ENCODE assay signal across 16 cellular contexts in the genomic region with DNA sequence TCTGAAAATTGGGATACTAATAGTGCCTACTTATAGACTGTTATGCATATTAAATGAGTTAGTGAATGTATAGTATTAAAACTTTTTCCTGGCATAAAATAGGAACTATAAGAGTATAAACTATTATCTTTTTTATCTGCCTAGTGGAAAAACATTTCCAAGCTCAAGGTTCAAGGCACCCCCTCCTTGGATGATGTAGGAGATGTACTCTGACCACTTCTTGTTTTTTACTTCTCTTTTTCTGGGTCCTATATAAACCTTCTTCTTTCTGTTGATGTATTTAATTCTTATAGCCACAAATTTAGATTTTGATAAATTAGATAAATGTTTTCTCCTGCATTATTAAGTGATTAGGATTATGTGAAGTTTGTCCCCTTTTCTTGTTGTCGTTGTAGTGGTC.
A peak's percentile ranks its signal among the peaks of the same experiment; 100 is the strongest.
DNase-seq lines count a peak whose midpoint lies in the region; ATAC-seq and TF ChIP-seq lines count a peak whose summit lies in the region.
"Had no signal": no experiment of that assay in that cellular context is flagged by ENCODE, and none has a peak within 500 bp of the region (broad histone marks: within the 10 kb centered on the region; RNA-seq: fewer than 3 reads in every experiment).

No MANE protein-coding gene starts in this region.

- H3K9me2 ChIP-seq in OCI-LY7 (ENCODE audit: insufficient read depth, low read length) = no peaks in the 10 kb centered on the region; the same call in 1 of the 2 replicates

- intact Hi-C loops in OCI-LY7 (cut with micrococcal nuclease; ENCODE audit: unreplicated experiment) (loop anchor here (10.0 kb wide), 1 partner anchor 355 kb away; no protein-coding TSS in a partner anchor), left ventricle myocardium inferior (cut with micrococcal nuclease) (no loop called here)
- intact Hi-C loops in dendritic cell treated with granulocyte-macrophage colony-stimulating factor and Interleukin-4, amounts not matched to agents 40 ng/mL and 50 ng/mL, for 4 days (cut with micrococcal nuclease) = loop anchor here (5.0 to 10.0 kb wide), 3 partner anchors 38 to 165 kb away; partner anchors contain the start of gene CDKN2B

- CTCF ChIA-PET in OCI-LY7 (lab: Charles Lee; ENCODE audit: unreplicated experiment) = no interaction called here

- H3K79me2 ChIP-seq in OCI-LY7 (ENCODE audit: insufficient read depth, low read depth, low read length) = no peaks in the 10 kb centered on the region

- no peak for ATAC-seq in GM18520 (IDR thresholded peaks at IDR 0.05; ENCODE audit: unreplicated experiment)
- ATAC-seq: esophagus mucosa, T-cell had no signal

- H3K4me3 Mint-ChIP-seq in dendritic cell treated with granulocyte-macrophage colony-stimulating factor and Interleukin-4, amounts not matched to agents 40 ng/mL and 50 ng/mL, for 4 days = no peak overlapping the region
- H3K4me3 Mint-ChIP-seq: T-cell had no signal

- H3K9me3 ChIP-seq in OCI-LY7 (ENCODE audit: low read length) (no peaks in the 10 kb centered on the region; the same call in 1 of the 2 replicates), left ventricle myocardium inferior (replicated peaks) (no peaks in the 10 kb centered on the region)
- H3K9me3 ChIP-seq: colonic mucosa, prostate gland, uterus had no signal

- 0 out of 2 replicates have a peak overlapping the region, but pooled peaks have one; percentile 47 for H3K4me2 ChIP-seq in OCI-LY7 (ENCODE audit: low read length)

- peak overlapping the region; percentile 35 for H3K27ac Mint-ChIP-seq in dendritic cell treated with granulocyte-macrophage colony-stimulating factor and Interleukin-4, amounts not matched to agents 40 ng/mL and 50 ng/mL, for 4 days
- H3K27ac Mint-ChIP-seq: T-cell had no signal

- no peaks in the 10 kb centered on the region for H3K27me3 ChIP-seq in left ventricle myocardium inferior (ENCODE audit: low read depth)
- H3K27me3 ChIP-seq: colonic mucosa, uterus had no signal

- POLR2A ChIA-PET in OCI-LY7 (lab: Charles Lee) = interaction anchor here (0.7 kb wide), 1 partner anchor 49 kb away, joined by 3 read pairs; no protein-coding TSS in a partner anchor

- H3K27ac ChIP-seq in OCI-LY7 (ENCODE audit: low read depth, low read length, poor library complexity, severe bottlenecking) (peak overlapping the region; percentile 61), left ventricle myocardium inferior (replicated peaks) (no peak overlapping the region)
- H3K27ac ChIP-seq: colonic mucosa, prostate gland, uterus had no signal

- no peaks in the 10 kb centered on the region for H3K36me3 Mint-ChIP-seq in dendritic cell treated with granulocyte-macrophage colony-stimulating factor and Interleukin-4, amounts not matched to agents 40 ng/mL and 50 ng/mL, for 4 days (ENCODE audit: low read depth)
- H3K36me3 Mint-ChIP-seq: T-cell had no signal

- TF ChIP-seq CTCF in OCI-LY7 (conservative IDR thresholded peaks at IDR 0.05; ENCODE audit: low read length) (no peak), left ventricle myocardium inferior (IDR thresholded peaks at IDR 0.05; ENCODE audit: borderline replicate concordance) (no peak)

- peaks cover 36% of the 10 kb centered on the region for H3K4me1 Mint-ChIP-seq in dendritic cell treated with granulocyte-macrophage colony-stimulating factor and Interleukin-4, amounts not matched to agents 40 ng/mL and 50 ng/mL, for 4 days (ENCODE audit: low read depth)
- H3K4me1 Mint-ChIP-seq: T-cell had no signal

- peak; percentile 7 for DNase-seq in GDM1 (lab: John Stamatoyannopoulos, UW)
- DNase-seq in OCI-LY7 (ENCODE audit: low spot score) = peak; percentile 19
- peak; percentile 3 for DNase-seq in putamen (ENCODE audit: low spot score)
- no peak for DNase-seq in HCEC 1CT
- no peak for DNase-seq in activated CD4-positive, CD25-positive, alpha-beta regulatory T cell treated with anti-CD3 and anti-CD28 coated beads, Interleukin-2, amount 50 U/mL, for 72 hours
- no peak for DNase-seq in left ventricle myocardium inferior
- DNase-seq: activated CD4-positive, CD25-positive, alpha-beta regulatory T cell; activated effector memory CD4-positive, alpha-beta T cell treated with Interleukin-2 at 50 U/mL for 16 hours; colonic mucosa; NCI-H446; T-cell; uterus had no signal

- H3K27me3 Mint-ChIP-seq in dendritic cell treated with granulocyte-macrophage colony-stimulating factor and Interleukin-4, amounts not matched to agents 40 ng/mL and 50 ng/mL, for 4 days = peaks cover 12% of the 10 kb centered on the region
- H3K27me3 Mint-ChIP-seq: T-cell had no signal

- H3K4me3 ChIP-seq in OCI-LY7 (ENCODE audit: low read depth, low read length, poor library complexity, severe bottlenecking) (no peak overlapping the region), left ventricle myocardium inferior (no peak overlapping the region)
- H3K4me3 ChIP-seq: colonic mucosa, prostate gland, uterus had no signal

- no TSS peak for BruUV-seq in OCI-LY7 (replicated peaks; lab: Mats Ljungman, UMichigan)

- no peaks in the 10 kb centered on the region for H3K36me3 ChIP-seq in OCI-LY7 (ENCODE audit: insufficient read depth, low read length)
- no peaks in the 10 kb centered on the region for H3K36me3 ChIP-seq in left ventricle myocardium inferior
- H3K36me3 ChIP-seq: colonic mucosa, prostate gland, uterus had no signal

- H3K4me1 ChIP-seq in OCI-LY7 (ENCODE audit: insufficient read depth, low read length, poor library complexity, severe bottlenecking) = peaks cover 46% of the 10 kb centered on the region
- H3K4me1 ChIP-seq in left ventricle myocardium inferior = peaks cover 6% of the 10 kb centered on the region
- H3K4me1 ChIP-seq: colonic mucosa, prostate gland, uterus had no signal

- no peaks in the 10 kb centered on the region for H4K20me1 ChIP-seq in OCI-LY7 (ENCODE audit: insufficient read depth, low read length)

- H2AFZ ChIP-seq in OCI-LY7 (ENCODE audit: low read length) = peak overlapping the region; percentile 95; the same call in 1 of the 2 replicates

- H3K9me3 Mint-ChIP-seq in dendritic cell treated with granulocyte-macrophage colony-stimulating factor and Interleukin-4, amounts not matched to agents 40 ng/mL and 50 ng/mL, for 4 days = no peaks in the 10 kb centered on the region
- H3K9me3 Mint-ChIP-seq: T-cell had no signal

Comparison
In these comparisons a context has a peak if more than half of its experiments do, and no peak if none do; other contexts are left out.
1. DNase-seq: peak in GDM1 (single experiment), OCI-LY7 (single experiment) and putamen (single experiment); none in HCEC 1CT (single experiment), activated CD4-positive, CD25-positive, alpha-beta regulatory T cell treated with anti-CD3 and anti-CD28 coated beads, Interleukin-2, amount 50 U/mL, for 72 hours (single experiment) and left ventricle myocardium inferior (single experiment).